Comparison of ENCODE assay signal across 20 cellular contexts in the genomic region with DNA sequence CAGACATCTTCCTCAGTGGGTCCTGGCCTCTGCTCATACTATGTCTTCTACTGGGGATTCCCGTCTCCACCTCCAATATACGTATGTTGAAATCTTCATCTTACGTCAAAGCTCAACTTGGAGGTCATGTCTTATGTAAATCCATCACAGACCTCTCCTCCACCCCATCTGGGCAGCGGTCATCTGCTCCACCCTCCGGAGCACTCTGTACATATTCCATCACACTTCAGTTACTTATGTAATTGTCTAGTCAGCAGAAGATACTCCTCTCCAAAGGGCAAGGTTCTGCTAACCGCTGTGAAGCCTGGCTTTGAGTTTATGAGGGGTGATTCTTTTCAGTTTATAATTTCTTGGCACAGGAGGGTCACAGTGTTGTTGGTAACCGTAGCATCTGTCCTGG. TPM values are rescaled to one million over a fixed set of nuclear protein-coding genes. Genes with fewer than 3 reads are reported as not detected.
DNase-seq lines count a peak whose midpoint lies in the region; ATAC-seq, FAIRE-seq and TF ChIP-seq lines count a peak whose summit lies in the region.
"Had no signal": no experiment of that assay in that cellular context is flagged by ENCODE, and none has a peak within 500 bp of the region (broad histone marks: within the 10 kb centered on the region; RNA-seq: fewer than 3 reads in every experiment).

No MANE protein-coding gene starts in this region.

- peaks cover 7% of the 10 kb centered on the region for H3K79me1 ChIP-seq in H1 (ENCODE audit: low read depth, low read length)
- H3K79me1 ChIP-seq in mesendoderm (ENCODE audit: low read length) = peaks cover 29% of the 10 kb centered on the region

- H4K20me1 ChIP-seq in BLaER1 treated with 17β-estradiol and CSF1 and Interleukin-3, amounts not matched to agents 10 nM and 100 nM = peaks cover 6 to 68% (median 22%) of the 10 kb centered on the region in 11 experiments; a peak in 16 of 22 replicates
- peaks cover 57% of the 10 kb centered on the region for H4K20me1 ChIP-seq in DND-41 (ENCODE audit: insufficient read depth, low read length)
- H4K20me1 ChIP-seq in H1 (replicated peaks in 1 of 2; ENCODE audit: control insufficient read depth in 1 of 2, insufficient read depth in 2 of 2, low read length in 2 of 2) = peaks cover 1 to 5% of the 10 kb centered on the region in 2 experiments

- H3K4me1 ChIP-seq in BLaER1 treated with 17β-estradiol and CSF1 and Interleukin-3, amounts not matched to agents 10 nM and 100 nM = peaks cover 83 to 100% (median 98%) of the 10 kb centered on the region in 10 experiments
- H3K4me1 ChIP-seq in DND-41 (ENCODE audit: insufficient read depth, low read length) (peaks cover 89% of the 10 kb centered on the region), H1 (replicated peaks in 1 of 4; ENCODE audit: control insufficient read depth in 3 of 4, insufficient read depth in 4 of 4, low read length in 3 of 4) (peaks cover 0 to 18% (median 15%) of the 10 kb centered on the region in 4 experiments; a peak in 6 of 7 replicates), mesendoderm (ENCODE audit: control insufficient read depth, low read depth, low read length) (peaks cover 30% of the 10 kb centered on the region)
- H3K4me1 ChIP-seq: Caco-2, colonic mucosa had no signal

- 92% methylated on average over 7 of the region's 7 CpGs; no CpG with 5 or more reads in 1 of the 2 experiments for WGBS in H1 (ENCODE audit: extremely low coverage in 1 of 2, insufficient coverage in 1 of 2, insufficient read length in 1 of 2, insufficient replicate concordance in 2 of 2, low coverage in 1 of 2, low lambda C conversion rate in 2 of 2, missing lambda C conversion rate in 1 of 2), 2 experiments
- WGBS in mesendoderm (ENCODE audit: extremely low coverage, insufficient coverage, low lambda C conversion rate) = no CpG with 5 or more reads among the region's 7 CpGs

- H2BK15ac ChIP-seq in H1 (ENCODE audit: low read length) = peak overlapping the region; percentile 61; the same call in 1 of the 2 replicates
- no peak overlapping the region for H2BK15ac ChIP-seq in mesendoderm (replicated peaks; ENCODE audit: low read depth)

- CTCF ChIA-PET in H1 (lab: Charles Lee; ENCODE audit: partially characterized antibody) = interaction anchor here (0.6 to 6.3 kb wide), 6 partner anchors 8 to 38 kb away, joined by 3 to 47 read pairs (median 3); a partner anchor contains a TSS

- no peaks in the 10 kb centered on the region for H3K23me2 ChIP-seq in H1 (ENCODE audit: low read depth, low read length)

- no peak overlapping the region for H3K4me3 ChIP-seq in BLaER1 treated with 17β-estradiol and CSF1 and Interleukin-3, amounts not matched to agents 10 nM and 100 nM
- no peak overlapping the region for H3K4me3 ChIP-seq in DND-41 (ENCODE audit: low read depth in 1 of 2, low read length in 2 of 2)
- H3K4me3 ChIP-seq in H1 (ENCODE audit: extremely low read depth in 1 of 4, insufficient read depth in 2 of 4, low read depth in 3 of 4, low read length in 4 of 4) = no peak overlapping the region
- no peak overlapping the region for H3K4me3 ChIP-seq in mesendoderm (ENCODE audit: low read length)
- H3K4me3 ChIP-seq: body of pancreas, colonic mucosa, thoracic aorta had no signal

- H3K79me2 ChIP-seq in DND-41 (ENCODE audit: insufficient read depth, low read length) (peaks cover 100% of the 10 kb centered on the region), H1 (ENCODE audit: control insufficient read depth in 1 of 2, insufficient read depth in 2 of 2, low read length in 2 of 2) (peaks cover 23 to 93% of the 10 kb centered on the region in 2 experiments), mesendoderm (ENCODE audit: control insufficient read depth, insufficient read depth, low read length) (peaks cover 65% of the 10 kb centered on the region)

- no peaks in the 10 kb centered on the region for H3K27me3 ChIP-seq in BLaER1 treated with 17β-estradiol and CSF1 and Interleukin-3, amounts not matched to agents 10 nM and 100 nM
- H3K27me3 ChIP-seq in DND-41 (ENCODE audit: insufficient read depth, low read length, poor library complexity) (no peaks in the 10 kb centered on the region), H1 (replicated peaks in 1 of 4; ENCODE audit: control insufficient read depth in 3 of 4, extremely low read depth in 1 of 4, insufficient read depth in 3 of 4, low read length in 3 of 4) (no peaks in the 10 kb centered on the region), mesendoderm (ENCODE audit: insufficient read depth, low read length, poor library complexity) (no peaks in the 10 kb centered on the region)
- H3K27me3 ChIP-seq: body of pancreas, colonic mucosa had no signal

- DNase-seq in DND-41 = no peak
- DNase-seq in H1 (ENCODE audit: low read depth in 1 of 2, low spot score in 2 of 2) = no peak
- DNase-seq in mesendoderm = no peak
- no peak for DNase-seq in NCI-H774 (lab: John Stamatoyannopoulos, UW)
- no peak for DNase-seq in NCI-H2107 (lab: John Stamatoyannopoulos, UW)
- DNase-seq in stimulated activated CD8-positive, alpha-beta memory T cell treated with anti-CD3 and anti-CD28 coated beads, Interleukin-4, amount 100 ng/mL, for 48 hours = no peak
- no peak for DNase-seq in RCC 7860 (ENCODE audit: low spot score)
- DNase-seq: activated CD8-positive, alpha-beta memory T cell treated with anti-CD3 and anti-CD28 coated beads for 24 hours; activated T-cell treated with anti-CD3 and anti-CD28 coated beads, Interleukin-2, amount 50 U/mL, for 72 hours; Caco-2; colonic mucosa; H7; NCI-H1105; NCI-H510A; NK-92 treated with Interleukin-12 subunit alpha and Interleukin-12 subunit beta, amount 100 ng/mL, for 24 hours had no signal

- FAIRE-seq in H1 (lab: Jason Lieb, UNC) (no peak), RCC 7860 (lab: Jason Lieb, UNC) (no peak)

- H4K8ac ChIP-seq in H1 (ENCODE audit: extremely low read depth, insufficient read depth, low read length) (no peak overlapping the region), mesendoderm (ENCODE audit: low read depth, low read length) (no peak overlapping the region)

- no peak overlapping the region for H2AFZ ChIP-seq in DND-41 (ENCODE audit: low read depth, low read length)
- no peak overlapping the region for H2AFZ ChIP-seq in H1 (ENCODE audit: low read length)

- ATAC-seq in DND-41 (ENCODE audit: insufficient read depth, low read depth) = no peak
- ATAC-seq: activated T-cell treated with anti-CD3 and anti-CD28 coated beads, Interleukin-2, amount 50 U/mL, for 72 hours; body of pancreas; Panc1; stimulated activated effector memory CD8-positive, alpha-beta T cell treated with anti-CD3 and anti-CD28 coated beads, Interleukin-12 subunit alpha, Interleukin-12 subunit beta, amount 100 ng/mL, for 72 hours had no signal

- no peak overlapping the region for H4K91ac ChIP-seq in H1 (replicated peaks; ENCODE audit: insufficient read length, low read length)

- TF ChIP-seq RAD21 in H1 (IDR thresholded peaks at IDR 0.05 in 1 of 2, conservative IDR thresholded peaks at IDR 0.05 in 1 of 2; ENCODE audit: low read depth in 2 of 2, low read length in 2 of 2) = no peak

- H3K27ac ChIP-seq in BLaER1 treated with 17β-estradiol and CSF1 and Interleukin-3, amounts not matched to agents 10 nM and 100 nM = peak overlapping the region in 10 of 11 experiments; percentile 0 to 86 (median 76); a peak in 12 of 22 replicates
- H3K27ac ChIP-seq in DND-41 (ENCODE audit: low read length) (peak overlapping the region; percentile 62), H1 (ENCODE audit: low read depth, low read length) (no peak overlapping the region), mesendoderm (ENCODE audit: low read depth, low read length) (no peak overlapping the region)
- H3K27ac ChIP-seq: body of pancreas, colonic mucosa, thoracic aorta had no signal

- H2BK20ac ChIP-seq in H1 (ENCODE audit: low read length) = no peak overlapping the region

- peaks cover 0 to 9% (median 2%) of the 10 kb centered on the region in 11 experiments; a peak in 10 of 22 replicates for H3K36me3 ChIP-seq in BLaER1 treated with 17β-estradiol and CSF1 and Interleukin-3, amounts not matched to agents 10 nM and 100 nM
- 0 out of 2 replicates have a peak, but pooled peaks cover 6% of the 10 kb centered on the region for H3K36me3 ChIP-seq in DND-41 (ENCODE audit: insufficient read depth, low read length)
- H3K36me3 ChIP-seq in H1 (ENCODE audit: control insufficient read depth in 2 of 4, insufficient read depth in 4 of 4, low read length in 3 of 4) = peaks cover 0 to 5% (median 0%) of the 10 kb centered on the region in 4 experiments; a peak in 2 of 8 replicates
- H3K36me3 ChIP-seq in mesendoderm (ENCODE audit: control insufficient read depth, insufficient read depth, low read length) = no peaks in the 10 kb centered on the region
- H3K36me3 ChIP-seq: colonic mucosa, thoracic aorta had no signal

- TF ChIP-seq CTCF in DND-41 (IDR thresholded peaks at IDR 0.05; ENCODE audit: borderline replicate concordance, extremely low read depth, low read length, poor library complexity, severe bottlenecking) (no peak), H1 (IDR thresholded peaks at IDR 0.05; ENCODE audit: control extremely low read depth in 1 of 3, insufficient read depth in 1 of 3, low read depth in 1 of 3, low read length in 3 of 3) (no peak)

- H4K5ac ChIP-seq in H1 (ENCODE audit: insufficient read length, low read depth, low read length) (no peak overlapping the region), mesendoderm (ENCODE audit: low read length) (no peak overlapping the region)

- no peak for TF ChIP-seq POLR2A in H1 (IDR thresholded peaks at IDR 0.05; ENCODE audit: control extremely low read depth in 1 of 2, low read depth in 2 of 2, low read length in 2 of 2)

- peak overlapping the region; percentile 79 to 97 (median 90) for H3K4me2 ChIP-seq in BLaER1 treated with 17β-estradiol and CSF1 and Interleukin-3, amounts not matched to agents 10 nM and 100 nM
- H3K4me2 ChIP-seq in DND-41 (ENCODE audit: insufficient read depth, low read length) (0 out of 2 replicates have a peak overlapping the region, but pooled peaks have one; percentile 52), H1 (ENCODE audit: insufficient read depth in 1 of 2, low read depth in 2 of 2, low read length in 2 of 2) (no peak overlapping the region), mesendoderm (ENCODE audit: low read length) (no peak overlapping the region)

- H2BK120ac ChIP-seq in H1 (replicated peaks; ENCODE audit: low read depth, low read length) (no peak overlapping the region), mesendoderm (ENCODE audit: low read depth, low read length) (no peak overlapping the region)

- no peak overlapping the region for H3K23ac ChIP-seq in H1 (ENCODE audit: insufficient read length)
- H3K23ac ChIP-seq in mesendoderm (ENCODE audit: low read length) = no peak overlapping the region

- H2BK12ac ChIP-seq in H1 (ENCODE audit: low read depth, low read length) = no peak overlapping the region

- no peak overlapping the region for H3K18ac ChIP-seq in H1 (ENCODE audit: extremely low read depth, low read length)
- H3K18ac ChIP-seq in mesendoderm (ENCODE audit: low read length) = no peak overlapping the region

- H3K14ac ChIP-seq in H1 (ENCODE audit: insufficient read length) = no peak overlapping the region

- TF ChIP-seq EP300 in H1 (IDR thresholded peaks at IDR 0.05; ENCODE audit: borderline replicate concordance in 1 of 2, low read depth in 2 of 2, low read length in 2 of 2) = no peak

- no peak overlapping the region for H2BK5ac ChIP-seq in H1 (ENCODE audit: low read depth, low read length)
- no peak overlapping the region for H2BK5ac ChIP-seq in mesendoderm (ENCODE audit: low read length)

- POLR2A ChIA-PET in H1 (lab: Charles Lee; ENCODE audit: partially characterized antibody) = interaction anchor here (0.7 kb wide), 1 partner anchor 9 kb away, joined by 4 read pairs; no protein-coding TSS in a partner anchor

- no peak overlapping the region for H3K56ac ChIP-seq in H1 (replicated peaks; ENCODE audit: insufficient read length, low read depth, low read length)
- peak overlapping the region; percentile 6 for H3K56ac ChIP-seq in mesendoderm (ENCODE audit: low read length)

- H3K9me3 ChIP-seq in BLaER1 treated with 17β-estradiol and CSF1 and Interleukin-3, amounts not matched to agents 10 nM and 100 nM (replicated peaks in 1 of 11) = peaks cover 0 to 7% (median 3%) of the 10 kb centered on the region in 11 experiments; a peak in 17 of 22 replicates
- no peaks in the 10 kb centered on the region for H3K9me3 ChIP-seq in DND-41 (ENCODE audit: insufficient read depth, low read length, severe bottlenecking)
- peaks cover 3 to 8% of the 10 kb centered on the region in 2 experiments for H3K9me3 ChIP-seq in H1 (ENCODE audit: insufficient read depth in 2 of 2, low read depth in 1 of 2, low read length in 1 of 2)
- H3K9me3 ChIP-seq: body of pancreas, Caco-2, colonic mucosa, thoracic aorta had no signal

- H3K9ac ChIP-seq in BLaER1 treated with 17β-estradiol and CSF1 and Interleukin-3, amounts not matched to agents 10 nM and 100 nM = no peak overlapping the region
- H3K9ac ChIP-seq in DND-41 (ENCODE audit: low read depth, low read length) (no peak overlapping the region), H1 (replicated peaks in 1 of 4; ENCODE audit: extremely low read depth in 1 of 4, low read depth in 3 of 4, low read length in 3 of 4) (no peak overlapping the region), mesendoderm (ENCODE audit: low read length) (peak overlapping the region; percentile 4)

- no peak overlapping the region for H3K4ac ChIP-seq in H1 (replicated peaks; ENCODE audit: insufficient read length, low read depth, low read length)
- H3K4ac ChIP-seq in mesendoderm (ENCODE audit: low read depth, low read length) = no peak overlapping the region

- 0 out of 2 replicates have a peak overlapping the region, but pooled peaks have one; percentile 42 for H2AK5ac ChIP-seq in H1 (ENCODE audit: low read depth, low read length)
- H2AK5ac ChIP-seq in mesendoderm (ENCODE audit: low read length) = no peak overlapping the region

RNA-seq across cellular contexts. Expression of a gene that starts 22.0 kb away (rescaled TPM):
- 70.4 and 78.2 TPM in 2 replicates for total RNA-seq in H1 (2021; fragmentation: NEBNext Ultra II Directional; extraction: Animal tissue kit (Norgen Biotek cat#: 25700))
- 38.9 and 54.7 TPM in 2 replicates for polyA plus RNA-seq in H1 (2011; rRNA removed)
- polyA plus RNA-seq in H1 (2011; cell fraction: cytosol; rRNA removed) = 46.5 TPM
- 33.9 TPM for polyA plus RNA-seq in H1 (2011; cell fraction: nucleus; rRNA removed)
- polyA plus RNA-seq in H1 (2012, experiment 1 of 2) = 63.2 to 65.7 TPM (median 64.2 TPM) in 4 replicates
- 46.6 TPM for polyA plus RNA-seq in H1 (2012, experiment 2 of 2)
- 26.6 TPM for polyA plus RNA-seq in H1 (2013, experiment 1 of 2)
- 27.6 TPM for polyA plus RNA-seq in H1 (2013, experiment 2 of 2)
- polyA minus RNA-seq in H1 (2011; rRNA and poly(A)+ RNA removed) = 23.6 and 27.1 TPM in 2 replicates
- polyA minus RNA-seq in H1 (2011; cell fraction: cytosol; rRNA and poly(A)+ RNA removed) = 20.9 TPM
- 16.5 TPM for polyA minus RNA-seq in H1 (2011; cell fraction: nucleus; rRNA and poly(A)+ RNA removed)
- 29.3 TPM for polyA plus RNA-seq in mesendoderm (2013, experiment 1 of 2)
- polyA plus RNA-seq in mesendoderm (2013, experiment 2 of 2) = 29.3 TPM

RNA-seq across cellular contexts. Expression of a gene that starts 52.2 kb away (rescaled TPM):
- total RNA-seq in H1 (2021; fragmentation: NEBNext Ultra II Directional; extraction: Animal tissue kit (Norgen Biotek cat#: 25700)) = 23.5 and 24.7 TPM in 2 replicates
- 8.2 and 8.5 TPM in 2 replicates for polyA plus RNA-seq in H1 (2011; rRNA removed)
- 11.6 TPM for polyA plus RNA-seq in H1 (2011; cell fraction: cytosol; rRNA removed)
- 4.8 TPM for polyA plus RNA-seq in H1 (2011; cell fraction: nucleus; rRNA removed)
- 19.4 to 33.9 TPM (median 21.1 TPM) in 4 replicates for polyA plus RNA-seq in H1 (2012, experiment 1 of 2)
- 4.0 TPM for polyA plus RNA-seq in H1 (2012, experiment 2 of 2)
- polyA plus RNA-seq in H1 (2013, experiment 1 of 2) = 19.7 TPM
- 19.7 TPM for polyA plus RNA-seq in H1 (2013, experiment 2 of 2)
- 5.9 and 8.6 TPM in 2 replicates for polyA minus RNA-seq in H1 (2011; rRNA and poly(A)+ RNA removed)
- polyA minus RNA-seq in H1 (2011; cell fraction: cytosol; rRNA and poly(A)+ RNA removed) = 10.9 TPM
- polyA minus RNA-seq in H1 (2011; cell fraction: nucleus; rRNA and poly(A)+ RNA removed) = 8.7 TPM
- 31.4 TPM for polyA plus RNA-seq in mesendoderm (2013, experiment 1 of 2)
- 31.9 TPM for polyA plus RNA-seq in mesendoderm (2013, experiment 2 of 2)

Comparison
In these comparisons a context has a peak if more than half of its experiments do, and no peak if none do; other contexts are left out.
1. H3K27ac ChIP-seq: peak in BLaER1 treated with 17β-estradiol and CSF1 and Interleukin-3, amounts not matched to agents 10 nM and 100 nM (10 of 11) and DND-41 (single experiment); none in H1 (single experiment) and mesendoderm (single experiment).
2. H3K4me2 ChIP-seq: peak in BLaER1 treated with 17β-estradiol and CSF1 and Interleukin-3, amounts not matched to agents 10 nM and 100 nM (11 of 11) and DND-41 (single experiment); none in H1 (0 of 2) and mesendoderm (single experiment).